In genomic region chr2:73128841-73129535, GRCh38 we compare ENCODE assay signal across 29 cellular contexts.
"Had no signal": no experiment of that assay in that cellular context is flagged by ENCODE, and none has a peak within 500 bp of the region (broad histone marks: within the 10 kb centered on the region; RNA-seq: fewer than 3 reads in every experiment).

No MANE protein-coding gene starts in this region.

- H3K36me3 Mint-ChIP-seq: immature natural killer cell; natural killer cell treated with Interleukin-12 subunit alpha and Interleukin-12 subunit beta and Interleukin-15 and Interleukin-18, amount 100 ng/mL, for 72 hours; neural progenitor cell; stimulated activated memory B cell treated with anti-CD40 and anti-IgM and Interleukin-4, amounts not matched to agents 10 μg/mL and 1 μg/mL and 100 μg/mL, for 72 hours had no signal

- H3K27ac Mint-ChIP-seq: immature natural killer cell; natural killer cell treated with Interleukin-12 subunit alpha and Interleukin-12 subunit beta and Interleukin-15 and Interleukin-18, amount 100 ng/mL, for 72 hours; neural progenitor cell; stimulated activated memory B cell treated with anti-CD40 and anti-IgM and Interleukin-4, amounts not matched to agents 10 μg/mL and 1 μg/mL and 100 μg/mL, for 72 hours; stimulated activated naive CD8-positive, alpha-beta T cell treated with anti-CD3 and anti-CD28 coated beads, Interleukin-15, Interleukin-2, amounts not matched to agents 100 ng/mL and 50 ng/mL, for 24 hours had no signal

- H3K27ac ChIP-seq: coronary artery, dorsolateral prefrontal cortex, gastroesophageal sphincter, left ventricle myocardium inferior, neural progenitor cell, pancreas, prostate gland, spleen, tibial artery, upper lobe of right lung, vagina had no signal

- H3K9ac ChIP-seq: neural progenitor cell had no signal

- H3K9me3 ChIP-seq: gastroesophageal sphincter, left ventricle myocardium inferior, pancreas, prostate gland, spleen, tibial artery, upper lobe of right lung, vagina had no signal

- H3K4me1 ChIP-seq: gastroesophageal sphincter, left ventricle myocardium inferior, neural progenitor cell, pancreas, prostate gland, tibial artery, upper lobe of right lung, vagina had no signal

- DNase-seq: dorsolateral prefrontal cortex; effector CD8-positive, alpha-beta T cell; glutamatergic neuron; immature natural killer cell; left cardiac atrium; left ventricle myocardium inferior; mesenchymal stem cell; midbrain; nucleus accumbens; pancreas; spleen; stimulated activated CD4-positive, alpha-beta T cell treated with anti-CD3 and anti-CD28 coated beads, Interleukin-15, amount 100 ng/mL, for 24 hours; stimulated activated CD4-positive, alpha-beta T cell treated with anti-CD3 and anti-CD28 coated beads, Interleukin-1b, Interleukin-23, amount 100 ng/mL, for 48 hours; stimulated activated CD4-positive, alpha-beta T cell treated with anti-CD3 and anti-CD28 coated beads, Interleukin-4, amount 100 ng/mL, for 24 hours; tibial artery; upper lobe of right lung had no signal

- H3K4me3 ChIP-seq: coronary artery, dorsolateral prefrontal cortex, gastroesophageal sphincter, left ventricle myocardium inferior, lung, neural progenitor cell, pancreas, prostate gland, spleen, tibial artery, upper lobe of right lung, vagina had no signal

- H3K4me1 Mint-ChIP-seq: immature natural killer cell; neural progenitor cell; stimulated activated memory B cell treated with anti-CD40 and anti-IgM and Interleukin-4, amounts not matched to agents 10 μg/mL and 1 μg/mL and 100 μg/mL, for 72 hours had no signal

- H3K36me3 ChIP-seq: gastroesophageal sphincter, left ventricle myocardium inferior, neural progenitor cell, pancreas, prostate gland, spleen, tibial artery, upper lobe of right lung, vagina had no signal

- FAIRE-seq: endometrium, keratinocyte, pancreas had no signal

- H3K9me3 Mint-ChIP-seq: natural killer cell treated with Interleukin-12 subunit alpha and Interleukin-12 subunit beta and Interleukin-15 and Interleukin-18, amount 100 ng/mL, for 72 hours; stimulated activated memory B cell treated with anti-CD40 and anti-IgM and Interleukin-4, amounts not matched to agents 10 μg/mL and 1 μg/mL and 100 μg/mL, for 72 hours; stimulated activated naive CD8-positive, alpha-beta T cell treated with anti-CD3 and anti-CD28 coated beads, Interleukin-15, Interleukin-2, amounts not matched to agents 100 ng/mL and 50 ng/mL, for 24 hours had no signal

- ATAC-seq: esophagus mucosa; gastroesophageal sphincter; left cardiac atrium; natural killer cell treated with Interleukin-12 subunit alpha and Interleukin-12 subunit beta and Interleukin-15 and Interleukin-18, amount 100 ng/mL, for 72 hours; pancreas; sciatic nerve; stimulated activated memory B cell treated with anti-CD40 and anti-IgM and Interleukin-4, amounts not matched to agents 10 μg/mL and 1 μg/mL and 100 μg/mL, for 72 hours; upper lobe of right lung had no signal

- H3K4me2 ChIP-seq: neural progenitor cell had no signal

- H3K4me3 Mint-ChIP-seq: immature natural killer cell; natural killer cell treated with Interleukin-12 subunit alpha and Interleukin-12 subunit beta and Interleukin-15 and Interleukin-18, amount 100 ng/mL, for 72 hours; neural progenitor cell; stimulated activated memory B cell treated with anti-CD40 and anti-IgM and Interleukin-4, amounts not matched to agents 10 μg/mL and 1 μg/mL and 100 μg/mL, for 72 hours; stimulated activated naive CD8-positive, alpha-beta T cell treated with anti-CD3 and anti-CD28 coated beads, Interleukin-15, Interleukin-2, amounts not matched to agents 100 ng/mL and 50 ng/mL, for 24 hours had no signal

- H3K27me3 ChIP-seq: dorsolateral prefrontal cortex, neural progenitor cell, pancreas, tibial artery, upper lobe of right lung, vagina had no signal

- H2AFZ ChIP-seq: neural progenitor cell had no signal
